1 cellular context compared by ENCODE assay signal in genomic region chr5:124628721-124629596, GRCh38.
A peak's percentile ranks its signal among the peaks of the same experiment; 100 is the strongest.
TF ChIP-seq lines count a peak whose summit lies in the region.

No MANE protein-coding gene starts in this region.

TF ChIP-seq in K562, 482 proteins besides CTCF, POLR2A, EP300 and RAD21 (continued from another document and continues in another):
- TF ChIP-seq TFAM (CRISPR knock-in tag; conservative IDR thresholded peaks at IDR 0.05) (no peak), ARID3A (IDR thresholded peaks at IDR 0.05; ENCODE audit: borderline replicate concordance, low read depth, low read length) (no peak), NFXL1 (CRISPR knock-in tag; IDR thresholded peaks at IDR 0.05) (no peak), DNMT1 (IDR thresholded peaks at IDR 0.05) (no peak), ELK1 (CRISPR knock-in tag; IDR thresholded peaks at IDR 0.05) (no peak), ZNF175 (CRISPR knock-in tag; IDR thresholded peaks at IDR 0.05; ENCODE audit: low read depth) (no peak; the same call in 1 of the 2 replicates), HNRNPUL1 (IDR thresholded peaks at IDR 0.05; ENCODE audit: low read length) (no peak), ATF7 (IDR thresholded peaks at IDR 0.05) (peak; percentile 88), ZNF407 (IDR thresholded peaks at IDR 0.05; ENCODE audit: low read depth) (no peak), SMARCA5 (IDR thresholded peaks at IDR 0.05) (no peak; the same call in none of the 2 replicates), AFF4 (CRISPR knock-in tag; IDR thresholded peaks at IDR 0.05) (no peak), CREM (IDR thresholded peaks at IDR 0.05; ENCODE audit: low read depth) (peak; percentile 73), TBP (optimal IDR thresholded peaks at IDR 0.05; ENCODE audit: low read depth, low read length) (peak; percentile 58), SIX5 (IDR thresholded peaks at IDR 0.05; ENCODE audit: borderline replicate concordance in 1 of 2, insufficient read depth in 1 of 2, low read depth in 1 of 2, low read length in 2 of 2) (no peak), OTX1 (CRISPR knock-in tag; IDR thresholded peaks at IDR 0.05) (no peak), RBM14 (IDR thresholded peaks at IDR 0.05; ENCODE audit: borderline replicate concordance, insufficient read depth, low read depth, low read length) (no peak), NCOA4 (IDR thresholded peaks at IDR 0.05; ENCODE audit: partially characterized antibody) (no peak), MEF2D (tag; conservative IDR thresholded peaks at IDR 0.05; ENCODE audit: low read depth) (0 out of 2 replicates have a peak, but pooled peaks have one; percentile 20), SIN3A (IDR thresholded peaks at IDR 0.05; ENCODE audit: borderline replicate concordance in 2 of 2, control insufficient read depth in 1 of 2, low read depth in 2 of 2, low read length in 2 of 2) (no peak), TCF7 (IDR thresholded peaks at IDR 0.05; ENCODE audit: borderline replicate concordance) (no peak), ZNF511 (CRISPR knock-in tag; IDR thresholded peaks at IDR 0.05) (peak; percentile 16; the same call in 1 of the 2 replicates), ZBTB43 (CRISPR knock-in tag; IDR thresholded peaks at IDR 0.05) (no peak), SP2 (IDR thresholded peaks at IDR 0.05; ENCODE audit: extremely low read depth, low read depth, low read length, poor library complexity, severe bottlenecking) (no peak), EGR1 (conservative IDR thresholded peaks at IDR 0.05) (peak; percentile 47; the same call in 1 of the 2 replicates), TAF1 (IDR thresholded peaks at IDR 0.05; ENCODE audit: control insufficient read depth, extremely low read depth, insufficient read depth, low read length, severe bottlenecking) (no peak), MTA1 (IDR thresholded peaks at IDR 0.05; ENCODE audit: borderline replicate concordance) (peak; percentile 63; the same call in 1 of the 2 replicates), PURB (CRISPR knock-in tag; IDR thresholded peaks at IDR 0.05; ENCODE audit: low read depth) (no peak), ZNF23 (CRISPR knock-in tag; IDR thresholded peaks at IDR 0.05) (no peak), ZMIZ1 (IDR thresholded peaks at IDR 0.05; ENCODE audit: low read depth in 2 of 2, low read length in 2 of 2) (no peak), TFE3 (CRISPR knock-in tag; IDR thresholded peaks at IDR 0.05) (no peak), ZFPM2 (CRISPR knock-in tag; IDR thresholded peaks at IDR 0.05) (no peak), MBD1 (CRISPR knock-in tag; IDR thresholded peaks at IDR 0.05) (no peak)
